In the genomic region with DNA sequence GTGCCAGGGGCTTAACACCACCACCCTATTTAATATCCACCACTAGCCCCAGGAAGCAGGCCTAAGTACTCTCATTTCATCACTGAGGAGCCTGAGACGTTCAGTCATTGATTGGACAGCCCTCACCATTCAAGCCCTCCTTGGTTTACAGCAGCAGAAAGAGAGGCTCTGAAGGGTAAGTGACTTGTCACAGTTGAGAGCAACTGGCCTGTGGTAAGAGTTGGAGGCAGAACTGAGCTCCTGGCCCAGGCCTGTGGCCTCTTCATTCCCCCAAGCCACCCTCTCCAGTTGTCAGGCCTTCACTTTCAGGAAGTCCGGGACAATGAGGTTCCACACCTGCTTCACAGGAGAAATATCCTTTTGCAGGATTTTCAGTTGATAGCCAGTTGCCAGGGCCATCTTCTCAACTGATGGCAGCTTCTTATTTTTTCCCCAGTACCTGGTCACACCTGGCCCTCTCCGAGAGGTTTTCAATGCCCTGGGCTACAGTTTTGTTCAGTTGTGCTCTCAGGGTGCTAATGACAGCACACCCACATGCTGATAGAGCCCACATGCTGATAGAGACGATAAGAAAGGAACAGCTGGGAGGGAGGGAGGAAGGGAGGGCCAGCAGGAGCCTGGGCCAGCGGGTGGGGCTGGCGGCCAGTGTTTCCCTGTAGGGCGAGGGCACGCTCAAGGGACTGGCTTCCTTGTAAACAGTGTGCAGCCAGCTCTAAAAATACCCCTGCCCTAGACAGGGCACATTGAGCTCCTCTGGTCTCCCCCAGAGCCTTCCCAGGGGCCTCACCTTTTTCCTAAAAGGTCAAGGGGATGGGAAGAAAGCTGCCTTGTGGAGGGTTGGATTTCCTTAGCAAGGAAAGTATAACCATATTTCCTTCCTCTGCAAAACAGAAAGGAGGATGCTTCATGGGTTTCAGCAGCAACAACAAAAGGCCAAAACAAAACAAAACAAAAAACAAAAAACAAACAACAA, we compare ENCODE assay signal across 9 cellular contexts.
DNase-seq lines count a peak whose midpoint lies in the region; ATAC-seq and TF ChIP-seq lines count a peak whose summit lies in the region.
"Had no signal": no experiment of that assay in that cellular context is flagged by ENCODE, and none has a peak within 500 bp of the region (broad histone marks: within the 10 kb centered on the region; RNA-seq: fewer than 3 reads in every experiment).

No MANE protein-coding gene starts in this region.

- 24% methylated on average over 8 of the region's 8 CpGs for WGBS in prostate gland

- peak overlapping the region; percentile 18 to 52 for H3K27ac ChIP-seq in prostate gland

- no peak for TF ChIP-seq POLR2A in prostate gland (IDR thresholded peaks at IDR 0.05)

- DNase-seq in DMS53 (lab: John Stamatoyannopoulos, UW) (peak; percentile 88), OCI-M1 (lab: John Stamatoyannopoulos, UW) (peak; percentile 59), Right ventricle myocardium inferior (ENCODE audit: missing footprints) (peak; percentile 83), prostate gland (ENCODE audit: low spot score) (peak; percentile 57), GOT3 (lab: John Stamatoyannopoulos, UW) (no peak), NCI-H1436 treated with DMSO at 0.1 percent for 48 hours (lab: John Stamatoyannopoulos, UW) (no peak), SKM-1 (lab: John Stamatoyannopoulos, UW; ENCODE audit: unreplicated experiment) (no peak), NCI-H446 treated with DMSO at 0.1 percent for 48 hours (lab: John Stamatoyannopoulos, UW) (no peak)

- no peaks in the 10 kb centered on the region for H3K9me3 ChIP-seq in prostate gland

- no peak for TF ChIP-seq CTCF in prostate gland (IDR thresholded peaks at IDR 0.05)

- intact Hi-C loops in Right ventricle myocardium inferior (cut with DNase I), result loop anchor here (2.0 to 5.0 kb wide), 2 partner anchors 80 to 861 kb away; no protein-coding TSS in a partner anchor
- intact Hi-C loops in prostate gland (cut with DNase I), result loop anchor here (5.0 kb wide), 1 partner anchor 801 kb away; no protein-coding TSS in a partner anchor

- H3K36me3 ChIP-seq in prostate gland, result no peaks in the 10 kb centered on the region

- peak; percentile 81 for ATAC-seq in Right ventricle myocardium inferior

- H3K4me3 ChIP-seq in prostate gland, result no peak overlapping the region
- H3K4me3 ChIP-seq: GM12878 had no signal

- peaks cover 12% of the 10 kb centered on the region for H3K4me1 ChIP-seq in prostate gland (replicated peaks)

- H3K27me3 ChIP-seq in prostate gland (replicated peaks; ENCODE audit: insufficient read depth), result no peaks in the 10 kb centered on the region

Comparison
In these comparisons a context has a peak if more than half of its experiments do, and no peak if none do; other contexts are left out.
1. DNase-seq: peak in DMS53 (single experiment), OCI-M1 (single experiment), Right ventricle myocardium inferior (single experiment) and prostate gland (single experiment); none in GOT3 (single experiment), NCI-H1436 treated with DMSO at 0.1 percent for 48 hours (single experiment), SKM-1 (single experiment) and NCI-H446 treated with DMSO at 0.1 percent for 48 hours (single experiment).